ENCODE assay signal across 2 cellular contexts in genomic region chr9:107293555-107294085, GRCh38.
TF ChIP-seq lines count a peak whose summit lies in the region.

No MANE protein-coding gene starts in this region.

TF ChIP-seq in GM23338, 12 proteins besides CTCF, POLR2A, EP300 and RAD21:
- TF ChIP-seq REST (IDR thresholded peaks at IDR 0.05; ENCODE audit: unreplicated experiment) (no peak), ETS1 (IDR thresholded peaks at IDR 0.05) (no peak), ZNF114 (CRISPR knock-in tag; IDR thresholded peaks at IDR 0.05) (no peak), EZH2phosphoT487 (IDR thresholded peaks at IDR 0.05; ENCODE audit: unreplicated experiment) (no peak), JUNB (IDR thresholded peaks at IDR 0.05; ENCODE audit: unreplicated experiment) (no peak), ZNF462 (CRISPR knock-in tag; IDR thresholded peaks at IDR 0.05) (no peak), EZH2 (IDR thresholded peaks at IDR 0.05; ENCODE audit: low read depth, unreplicated experiment) (no peak), NANOG (IDR thresholded peaks at IDR 0.05; ENCODE audit: borderline replicate concordance) (no peak), STAT1 (IDR thresholded peaks at IDR 0.05; ENCODE audit: unreplicated experiment) (no peak), CREB1 (CRISPR knock-in tag; IDR thresholded peaks at IDR 0.05; ENCODE audit: low read depth) (no peak)

TF ChIP-seq in K562, 482 proteins besides CTCF, POLR2A, EP300 and RAD21 (continued from another document):
- TF ChIP-seq PBX2 (CRISPR knock-in tag; IDR thresholded peaks at IDR 0.05; ENCODE audit: low read depth) (no peak), PBX2 (tag; conservative IDR thresholded peaks at IDR 0.05; ENCODE audit: low read depth) (0 out of 2 replicates have a peak, but pooled peaks have one; percentile 11), MEIS2 (IDR thresholded peaks at IDR 0.05; ENCODE audit: partially characterized antibody) (peak; percentile 48), PKNOX1 (IDR thresholded peaks at IDR 0.05) (peak; percentile 65; the same call in 1 of the 2 replicates)
